ENCODE assay signal across 10 cellular contexts in genomic region chr7:112080441-112080840, GRCh38.
DNase-seq lines count a peak whose midpoint lies in the region; ATAC-seq and TF ChIP-seq lines count a peak whose summit lies in the region.
"Had no signal": no experiment of that assay in that cellular context is flagged by ENCODE, and none has a peak within 500 bp of the region (broad histone marks: within the 10 kb centered on the region; RNA-seq: fewer than 3 reads in every experiment).

No MANE protein-coding gene starts in this region.

- H3K9me3 ChIP-seq in tibial nerve = no peaks in the 10 kb centered on the region
- H3K9me3 ChIP-seq: tibial artery had no signal

- H3K4me1 Mint-ChIP-seq in Calu3 (ENCODE audit: low read depth, unreplicated experiment) = no peaks in the 10 kb centered on the region

- DNase-seq in AG09309 (ENCODE audit: low read depth) (peak; percentile 66), SKM-1 treated with dmso at 0.1 percent for 144 hours (lab: John Stamatoyannopoulos, UW; ENCODE audit: unreplicated experiment) (peak; percentile 88), left ventricle myocardium superior (no peak), tibial nerve (ENCODE audit: low spot score in 2 of 2) (peak in 1 of 2 donors; percentile 35), Calu3 (no peak)
- no peak for DNase-seq in stimulated activated CD8-positive, alpha-beta memory T cell treated with anti-CD3 and anti-CD28 coated beads, Interleukin-4, amount 100 ng/mL, for 48 hours

- H3K4me1 ChIP-seq in tibial nerve = peaks cover 0 to 34% (median 9%) of the 10 kb centered on the region in 4 donors

- H3K36me3 ChIP-seq in tibial nerve = no peaks in the 10 kb centered on the region
- H3K36me3 ChIP-seq: tibial artery had no signal

- TF ChIP-seq CTCF in AG09309 (IDR thresholded peaks at IDR 0.05; ENCODE audit: control insufficient read depth, insufficient read depth, low read depth, low read length, missing control alignments) (no peak), tibial nerve (IDR thresholded peaks at IDR 0.05) (no peak), Calu3 (IDR thresholded peaks at IDR 0.05; ENCODE audit: unreplicated experiment) (no peak)

- H3K27me3 ChIP-seq in tibial nerve = no peaks in the 10 kb centered on the region
- H3K27me3 ChIP-seq: tibial artery had no signal

- intact Hi-C loops in left ventricle myocardium superior (cut with micrococcal nuclease) = no loop called here
- intact Hi-C loops in Calu3 (cut with micrococcal nuclease; ENCODE audit: unreplicated experiment) = loop anchor here (10.0 kb wide), 1 partner anchor 304 kb away; no protein-coding TSS in a partner anchor

- TF ChIP-seq POLR2A in tibial nerve (IDR thresholded peaks at IDR 0.05) = no peak

- ATAC-seq in GM19395 (IDR thresholded peaks at IDR 0.05; ENCODE audit: unreplicated experiment) (peak; percentile 88), HG03378 (IDR thresholded peaks at IDR 0.05; ENCODE audit: unreplicated experiment) (peak; percentile 91), left ventricle myocardium superior (peak; percentile 68)

- peak overlapping the region in 2 of 4 donors; percentile 60 to 71 for H3K27ac ChIP-seq in tibial nerve
- H3K27ac ChIP-seq: tibial artery had no signal

- 0 out of 2 replicates have a peak overlapping the region, but pooled peaks have one; percentile 1 for H3K4me3 ChIP-seq in AG09309 (ENCODE audit: control insufficient read depth, low read depth, low read length)
- H3K4me3 ChIP-seq in tibial nerve = no peak overlapping the region
- H3K4me3 ChIP-seq: tibial artery had no signal

- H3K9me3 Mint-ChIP-seq in Calu3 (ENCODE audit: low read depth, unreplicated experiment) = no peaks in the 10 kb centered on the region
- H3K9me3 Mint-ChIP-seq: brain had no signal

- peak; percentile 67 to 85 for TF ChIP-seq EP300 in tibial nerve (IDR thresholded peaks at IDR 0.05)

- 70 to 72% methylated on average over 5 of the region's 5 CpGs for WGBS in tibial nerve, 2 donors

- BruUV-seq in Calu3 (replicated peaks; lab: Mats Ljungman, UMichigan) = no TSS peak

- CTCF ChIA-PET in Calu3 (lab: Charles Lee) = no interaction called here

- H3K36me3 Mint-ChIP-seq in Calu3 (ENCODE audit: insufficient read depth, unreplicated experiment) = no peaks in the 10 kb centered on the region
- H3K36me3 Mint-ChIP-seq: brain had no signal

- no peak overlapping the region for H3K4me3 Mint-ChIP-seq in Calu3 (ENCODE audit: low read depth, unreplicated experiment)
- H3K4me3 Mint-ChIP-seq: brain had no signal

- H3K27me3 Mint-ChIP-seq in Calu3 (ENCODE audit: unreplicated experiment) = no peaks in the 10 kb centered on the region
- H3K27me3 Mint-ChIP-seq: brain had no signal

- no peak overlapping the region for H3K27ac Mint-ChIP-seq in Calu3 (ENCODE audit: unreplicated experiment)
- H3K27ac Mint-ChIP-seq: brain had no signal

Comparison
In these comparisons a context has a peak if more than half of its experiments do, and no peak if none do; other contexts are left out.
1. DNase-seq: peak in AG09309 (single experiment) and SKM-1 treated with dmso at 0.1 percent for 144 hours (single experiment); none in left ventricle myocardium superior (single experiment), Calu3 (single experiment) and stimulated activated CD8-positive, alpha-beta memory T cell treated with anti-CD3 and anti-CD28 coated beads, Interleukin-4, amount 100 ng/mL, for 48 hours (single experiment).
2. Peak in every context shown above with its lines, with median percentiles within 50 percentile points of each other: ATAC-seq.